Comparison of ENCODE assay signal across 11 cellular contexts in the genomic region with DNA sequence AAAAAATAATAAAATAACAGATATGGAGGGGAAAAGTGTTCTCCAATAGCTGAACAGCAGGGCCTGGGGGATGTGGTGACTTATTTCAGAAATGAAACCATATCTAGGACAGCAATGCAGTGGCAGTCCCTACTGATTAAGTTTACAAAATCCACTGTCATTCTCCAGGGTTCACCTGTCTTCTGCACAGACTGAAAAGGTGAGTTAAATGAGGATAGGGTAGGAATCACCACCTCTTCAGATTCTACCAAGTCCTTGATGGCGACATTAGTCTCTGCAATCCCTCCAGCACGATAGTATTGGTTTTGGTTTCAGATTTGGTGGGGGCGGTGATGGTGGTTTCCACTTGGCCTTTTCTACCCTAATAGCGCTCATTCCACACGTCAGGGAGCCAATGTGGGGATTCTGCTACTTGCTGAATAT. TPM values are rescaled to one million over a fixed set of nuclear protein-coding genes. Genes with fewer than 3 reads are reported as not detected.
DNase-seq lines count a peak whose midpoint lies in the region; ATAC-seq and TF ChIP-seq lines count a peak whose summit lies in the region.
"Had no signal": no experiment of that assay in that cellular context is flagged by ENCODE, and none has a peak within 500 bp of the region (broad histone marks: within the 10 kb centered on the region; RNA-seq: fewer than 3 reads in every experiment).

No MANE protein-coding gene starts in this region.

- H3K79me2 ChIP-seq in neural progenitor cell (ENCODE audit: low read depth): no peaks in the 10 kb centered on the region

- no peak overlapping the region for H3K9ac ChIP-seq in neural progenitor cell

- no peak overlapping the region for H3K4me3 ChIP-seq in neural progenitor cell
- H3K4me3 ChIP-seq: esophagus muscularis mucosa had no signal

- no peak overlapping the region for H3K27ac Mint-ChIP-seq in neural progenitor cell

- no peaks in the 10 kb centered on the region for H3K9me3 ChIP-seq in neural progenitor cell (ENCODE audit: low read depth)
- H3K9me3 ChIP-seq: esophagus muscularis mucosa had no signal

- in situ Hi-C loops in GM13977 (cut with MboI; ENCODE audit: low pct_unique_long_range_greater_than_20kb, low sequenced_read_pairs, unreplicated experiment): no loop called here

- H3K9me3 Mint-ChIP-seq in activated T-cell treated with anti-CD3 and anti-CD28 coated beads, Interleukin-2, amount 50 U/mL, for 4 hours: no peaks in the 10 kb centered on the region
- H3K9me3 Mint-ChIP-seq in neural progenitor cell: no peaks in the 10 kb centered on the region

- no peaks in the 10 kb centered on the region for H3K36me3 ChIP-seq in neural progenitor cell
- H3K36me3 ChIP-seq: esophagus muscularis mucosa had no signal

- ATAC-seq in GM19397 (IDR thresholded peaks at IDR 0.05; ENCODE audit: unreplicated experiment) (peak; percentile 87), HG03045 (IDR thresholded peaks at IDR 0.05; ENCODE audit: unreplicated experiment) (peak; percentile 97)
- peak; percentile 51 to 91 for ATAC-seq in activated T-cell treated with anti-CD3 and anti-CD28 coated beads, Interleukin-2, amount 50 U/mL, for 4 hours

- H3K4me1 ChIP-seq in neural progenitor cell: no peaks in the 10 kb centered on the region
- H3K4me1 ChIP-seq: esophagus muscularis mucosa had no signal

- peaks cover 5% of the 10 kb centered on the region for H3K27me3 Mint-ChIP-seq in activated T-cell treated with anti-CD3 and anti-CD28 coated beads, Interleukin-2, amount 50 U/mL, for 4 hours (ENCODE audit: low read depth)
- peaks cover 5% of the 10 kb centered on the region for H3K27me3 Mint-ChIP-seq in neural progenitor cell (ENCODE audit: insufficient read depth, low read depth)

- TF ChIP-seq CTCF in GM13977 (IDR thresholded peaks at IDR 0.05; ENCODE audit: extremely low read depth, insufficient read depth, missing control alignments): no peak
- no peak for TF ChIP-seq CTCF in neural progenitor cell (IDR thresholded peaks at IDR 0.05)

- no peaks in the 10 kb centered on the region for H4K20me1 ChIP-seq in neural progenitor cell (ENCODE audit: low read depth)

- H3K4me3 Mint-ChIP-seq in activated T-cell treated with anti-CD3 and anti-CD28 coated beads, Interleukin-2, amount 50 U/mL, for 4 hours: peak overlapping the region; percentile 54
- no peak overlapping the region for H3K4me3 Mint-ChIP-seq in neural progenitor cell

- DNase-seq in GM13977 (ENCODE audit: low spot score) (peak; percentile 65), posterior cingulate gyrus (no peak), neural progenitor cell (ENCODE audit: low spot score) (no peak), NCI-H2171 (lab: John Stamatoyannopoulos, UW) (no peak), A172 (ENCODE audit: low spot score) (no peak)
- DNase-seq in activated T-cell treated with anti-CD3 and anti-CD28 coated beads, Interleukin-2, amount 50 U/mL, for 4 hours: no peak
- DNase-seq: DND-41, mammary epithelial cell had no signal

- intact Hi-C loops in posterior cingulate gyrus (cut with DNase I): no loop called here

- no peaks in the 10 kb centered on the region for H3K4me1 Mint-ChIP-seq in activated T-cell treated with anti-CD3 and anti-CD28 coated beads, Interleukin-2, amount 50 U/mL, for 4 hours (ENCODE audit: low read depth)
- H3K4me1 Mint-ChIP-seq in neural progenitor cell: no peaks in the 10 kb centered on the region

- no peaks in the 10 kb centered on the region for H3F3A ChIP-seq in neural progenitor cell (ENCODE audit: low read depth)

- H3K27ac ChIP-seq in neural progenitor cell: no peak overlapping the region
- H3K27ac ChIP-seq: esophagus muscularis mucosa had no signal

- H3K36me3 Mint-ChIP-seq in activated T-cell treated with anti-CD3 and anti-CD28 coated beads, Interleukin-2, amount 50 U/mL, for 4 hours (ENCODE audit: insufficient read depth): no peaks in the 10 kb centered on the region
- H3K36me3 Mint-ChIP-seq in neural progenitor cell: no peaks in the 10 kb centered on the region

- no peak overlapping the region for H2AFZ ChIP-seq in neural progenitor cell (replicated peaks)

- H3K4me2 ChIP-seq in neural progenitor cell: no peak overlapping the region

- no peaks in the 10 kb centered on the region for H3K27me3 ChIP-seq in neural progenitor cell
- H3K27me3 ChIP-seq: esophagus muscularis mucosa had no signal

RNA-seq across cellular contexts. Expression of a gene that starts 32.3 kb away (rescaled TPM):
- 1,000 to 10,000 TPM; 4,555 to 4,927 (median 4,895) TPM for total RNA-seq in activated T-cell treated with anti-CD3 and anti-CD28 coated beads, Interleukin-2, amount 50 U/mL, for 4 hours
- 2,155 and 3,685 TPM in 2 replicates for total RNA-seq in neural progenitor cell (ENCODE audit: low replicate concordance)
- 2,482 and 3,666 TPM in 2 replicates for total RNA-seq in A172 (2014; rRNA removed; shearing (Covaris generic))

RNA-seq across cellular contexts. Expression of a gene that starts 46.3 kb away (rescaled TPM):
- total RNA-seq in activated T-cell treated with anti-CD3 and anti-CD28 coated beads, Interleukin-2, amount 50 U/mL, for 4 hours: not detected
- not detected in 2 replicates for total RNA-seq in neural progenitor cell (ENCODE audit: low replicate concordance)
- not detected in 2 replicates for total RNA-seq in A172 (2014; rRNA removed; shearing (Covaris generic))
- total RNA-seq: esophagus muscularis mucosa, mammary epithelial cell had no signal
